Comparison of ENCODE assay signal across 1 cellular context in genomic region chr20:432677-433299, GRCh38.
A peak's percentile ranks its signal among the peaks of the same experiment; 100 is the strongest.
TF ChIP-seq lines count a peak whose summit lies in the region.

No MANE protein-coding gene starts in this region.

TF ChIP-seq in HepG2, 621 proteins besides CTCF, POLR2A, EP300 and RAD21 (continued from another document):
- no peak for TF ChIP-seq ZBTB2 (CRISPR knock-in tag; IDR thresholded peaks at IDR 0.05; ENCODE audit: low read depth)
- no peak for TF ChIP-seq PBX3 (CRISPR knock-in tag; IDR thresholded peaks at IDR 0.05; ENCODE audit: borderline replicate concordance)
- TF ChIP-seq ZBTB25 (CRISPR knock-in tag; IDR thresholded peaks at IDR 0.05), result no peak
- TF ChIP-seq MAFK (conservative IDR thresholded peaks at IDR 0.05 in 1 of 2, IDR thresholded peaks at IDR 0.05 in 1 of 2; ENCODE audit: low read length in 2 of 2), result no peak
- TF ChIP-seq ZNF567 (CRISPR knock-in tag; IDR thresholded peaks at IDR 0.05; ENCODE audit: borderline replicate concordance), result peak; percentile 55; the same call in 1 of the 2 replicates
- TF ChIP-seq AKAP8 (CRISPR knock-in tag; IDR thresholded peaks at IDR 0.05), result peak; percentile 90
- TF ChIP-seq ZNF83 (CRISPR knock-in tag; IDR thresholded peaks at IDR 0.05; ENCODE audit: borderline replicate concordance), result peak; percentile 15; the same call in 1 of the 2 replicates
- TF ChIP-seq NPAS2 (CRISPR knock-in tag; IDR thresholded peaks at IDR 0.05; ENCODE audit: borderline replicate concordance), result no peak
- TF ChIP-seq ZNF10 (CRISPR knock-in tag; IDR thresholded peaks at IDR 0.05; ENCODE audit: borderline replicate concordance, low read depth), result no peak
- no peak for TF ChIP-seq KLF15 (CRISPR knock-in tag; IDR thresholded peaks at IDR 0.05; ENCODE audit: borderline replicate concordance)
- TF ChIP-seq ZNF782 (CRISPR knock-in tag; IDR thresholded peaks at IDR 0.05; ENCODE audit: borderline replicate concordance), result no peak
- no peak for TF ChIP-seq MEIS1 (CRISPR knock-in tag; IDR thresholded peaks at IDR 0.05; ENCODE audit: borderline replicate concordance)
- peak; percentile 95 for TF ChIP-seq AGO2 (optimal IDR thresholded peaks at IDR 0.05; ENCODE audit: low read depth, low read length)
- TF ChIP-seq ZNF121 (CRISPR knock-in tag; IDR thresholded peaks at IDR 0.05), result no peak
- TF ChIP-seq ZNF253 (CRISPR knock-in tag; IDR thresholded peaks at IDR 0.05; ENCODE audit: borderline replicate concordance), result no peak
- TF ChIP-seq ZNF879 (CRISPR knock-in tag; IDR thresholded peaks at IDR 0.05), result no peak
- peak; percentile 6 for TF ChIP-seq RBM22 (optimal IDR thresholded peaks at IDR 0.05; ENCODE audit: low read length)
- peak; percentile 35; the same call in 1 of the 2 replicates for TF ChIP-seq HES4 (CRISPR knock-in tag; IDR thresholded peaks at IDR 0.05; ENCODE audit: borderline replicate concordance)
- TF ChIP-seq ISL2 (CRISPR knock-in tag; IDR thresholded peaks at IDR 0.05), result no peak
- no peak for TF ChIP-seq KAT7 (CRISPR knock-in tag; IDR thresholded peaks at IDR 0.05; ENCODE audit: borderline replicate concordance)
- TF ChIP-seq CENPX (CRISPR knock-in tag; IDR thresholded peaks at IDR 0.05), result no peak
- no peak for TF ChIP-seq ZBTB42 (CRISPR knock-in tag; IDR thresholded peaks at IDR 0.05)
- TF ChIP-seq POGZ (CRISPR knock-in tag; IDR thresholded peaks at IDR 0.05), result no peak
- 0 out of 2 replicates have a peak, but pooled peaks have one; percentile 52 for TF ChIP-seq ZBTB7A (CRISPR knock-in tag; IDR thresholded peaks at IDR 0.05)
- 0 out of 2 replicates have a peak, but pooled peaks have one; percentile 40 for TF ChIP-seq CAMTA2 (CRISPR knock-in tag; IDR thresholded peaks at IDR 0.05; ENCODE audit: borderline replicate concordance)
- 0 out of 2 replicates have a peak, but pooled peaks have one; percentile 23 for TF ChIP-seq HINFP (CRISPR knock-in tag; IDR thresholded peaks at IDR 0.05; ENCODE audit: low read depth)
- peak; percentile 42; the same call in 1 of the 2 replicates for TF ChIP-seq ZNF878 (CRISPR knock-in tag; IDR thresholded peaks at IDR 0.05)
- no peak for TF ChIP-seq ATF4 (CRISPR knock-in tag; IDR thresholded peaks at IDR 0.05)
- TF ChIP-seq MXD1 (CRISPR knock-in tag; IDR thresholded peaks at IDR 0.05), result 0 out of 2 replicates have a peak, but pooled peaks have one; percentile 54
- TF ChIP-seq TOPORS (CRISPR knock-in tag; IDR thresholded peaks at IDR 0.05), result no peak
- TF ChIP-seq TEAD3 (CRISPR knock-in tag; optimal IDR thresholded peaks at IDR 0.05; ENCODE audit: borderline replicate concordance), result peak; percentile 48
- no peak for TF ChIP-seq GATA4 (IDR thresholded peaks at IDR 0.05; ENCODE audit: borderline replicate concordance, low read depth)
- no peak for TF ChIP-seq PHF20 (CRISPR knock-in tag; IDR thresholded peaks at IDR 0.05)
- TF ChIP-seq ZNF552 (CRISPR knock-in tag; IDR thresholded peaks at IDR 0.05; ENCODE audit: borderline replicate concordance), result peak; percentile 41; the same call in 1 of the 2 replicates
- no peak for TF ChIP-seq ZNF296 (CRISPR knock-in tag; conservative IDR thresholded peaks at IDR 0.05)
- no peak for TF ChIP-seq SCMH1 (CRISPR knock-in tag; IDR thresholded peaks at IDR 0.05; ENCODE audit: borderline replicate concordance)
- TF ChIP-seq PAX8 (CRISPR knock-in tag; IDR thresholded peaks at IDR 0.05; ENCODE audit: borderline replicate concordance), result no peak
- TF ChIP-seq ZNF512 (CRISPR knock-in tag; IDR thresholded peaks at IDR 0.05), result no peak
- TF ChIP-seq ZC3H4 (CRISPR knock-in tag; IDR thresholded peaks at IDR 0.05; ENCODE audit: borderline replicate concordance), result no peak
- no peak for TF ChIP-seq ZNF292 (CRISPR knock-in tag; IDR thresholded peaks at IDR 0.05; ENCODE audit: borderline replicate concordance, low read depth)
